In genomic region chr1:151760597-151761385, GRCh38 we compare ENCODE assay signal across 17 cellular contexts. TPM values are rescaled to one million over a fixed set of nuclear protein-coding genes. Genes with fewer than 3 reads are reported as not detected.
A peak's percentile ranks its signal among the peaks of the same experiment; 100 is the strongest.
DNase-seq lines count a peak whose midpoint lies in the region; ATAC-seq lines count a peak whose summit lies in the region.
"Had no signal": no experiment of that assay in that cellular context is flagged by ENCODE, and none has a peak within 500 bp of the region (broad histone marks: within the 10 kb centered on the region; RNA-seq: fewer than 3 reads in every experiment).

No MANE protein-coding gene starts in this region.

- ATAC-seq in T-cell (replicated peaks in 1 of 4), result no peak
- no peak for ATAC-seq in stimulated activated effector memory CD8-positive, alpha-beta T cell treated with anti-CD3 and anti-CD28 coated beads, Interleukin-12 subunit alpha, Interleukin-12 subunit beta, amount 100 ng/mL, for 72 hours
- ATAC-seq: effector memory CD8-positive, alpha-beta T cell; heart right ventricle; sciatic nerve had no signal

- no peak overlapping the region for H3K27ac ChIP-seq in substantia nigra (ENCODE audit: low read depth, low read length, poor library complexity, severe bottlenecking)
- H3K27ac ChIP-seq: adrenal gland, heart right ventricle, neutrophil had no signal

- peaks cover 46% of the 10 kb centered on the region for H3K4me1 Mint-ChIP-seq in activated naive CD4-positive, alpha-beta T cell treated with anti-CD3 and anti-CD28 coated beads, Interleukin-2, amount 10 ng/mL, durations not matched to agents 7 days and 5 days
- H3K4me1 Mint-ChIP-seq in T-cell, result peaks cover 19 to 28% (median 21%) of the 10 kb centered on the region in 3 donors
- H3K4me1 Mint-ChIP-seq in stimulated activated effector memory CD8-positive, alpha-beta T cell treated with anti-CD3 and anti-CD28 coated beads, Interleukin-12 subunit alpha, Interleukin-12 subunit beta, amount 100 ng/mL, for 72 hours, result peaks cover 43% of the 10 kb centered on the region

- H3K27ac Mint-ChIP-seq in activated naive CD4-positive, alpha-beta T cell treated with anti-CD3 and anti-CD28 coated beads, Interleukin-2, amount 10 ng/mL, durations not matched to agents 7 days and 5 days, result peak overlapping the region; percentile 33
- peak overlapping the region in 1 of 2 donors; percentile 39 for H3K27ac Mint-ChIP-seq in T-cell
- peak overlapping the region; percentile 48 for H3K27ac Mint-ChIP-seq in stimulated activated effector memory CD8-positive, alpha-beta T cell treated with anti-CD3 and anti-CD28 coated beads, Interleukin-12 subunit alpha, Interleukin-12 subunit beta, amount 100 ng/mL, for 72 hours

- POLR2A ChIA-PET in T-cell (lab: Charles Lee), result interaction anchor here (0.6 kb wide), 3 partner anchors 11 to 239 kb away, joined by 4 to 7 read pairs (median 5); no protein-coding TSS in a partner anchor

- no peaks in the 10 kb centered on the region for H3K27me3 Mint-ChIP-seq in activated naive CD4-positive, alpha-beta T cell treated with anti-CD3 and anti-CD28 coated beads, Interleukin-2, amount 10 ng/mL, durations not matched to agents 7 days and 5 days
- no peaks in the 10 kb centered on the region for H3K27me3 Mint-ChIP-seq in T-cell
- H3K27me3 Mint-ChIP-seq: effector memory CD8-positive, alpha-beta T cell had no signal

- no peaks in the 10 kb centered on the region for H3K9me3 Mint-ChIP-seq in activated naive CD4-positive, alpha-beta T cell treated with anti-CD3 and anti-CD28 coated beads, Interleukin-2, amount 10 ng/mL, durations not matched to agents 7 days and 5 days
- H3K9me3 Mint-ChIP-seq in T-cell, result no peaks in the 10 kb centered on the region
- no peaks in the 10 kb centered on the region for H3K9me3 Mint-ChIP-seq in stimulated activated effector memory CD8-positive, alpha-beta T cell treated with anti-CD3 and anti-CD28 coated beads, Interleukin-12 subunit alpha, Interleukin-12 subunit beta, amount 100 ng/mL, for 72 hours
- H3K9me3 Mint-ChIP-seq: effector memory CD8-positive, alpha-beta T cell had no signal

- peaks cover 37% of the 10 kb centered on the region for H3K36me3 Mint-ChIP-seq in activated naive CD4-positive, alpha-beta T cell treated with anti-CD3 and anti-CD28 coated beads, Interleukin-2, amount 10 ng/mL, durations not matched to agents 7 days and 5 days
- H3K36me3 Mint-ChIP-seq in T-cell, result peaks cover 36% of the 10 kb centered on the region
- H3K36me3 Mint-ChIP-seq in stimulated activated effector memory CD8-positive, alpha-beta T cell treated with anti-CD3 and anti-CD28 coated beads, Interleukin-12 subunit alpha, Interleukin-12 subunit beta, amount 100 ng/mL, for 72 hours, result peaks cover 70% of the 10 kb centered on the region

- CTCF ChIA-PET in activated naive CD4-positive, alpha-beta T cell treated with anti-CD3 and anti-CD28 coated beads, Interleukin-2, amount 10 ng/mL, durations not matched to agents 7 days and 5 days (lab: Charles Lee), result no interaction called here
- CTCF ChIA-PET in T-cell (lab: Charles Lee), result no interaction called here

- DNase-seq in activated naive CD4-positive, alpha-beta T cell treated with anti-CD3 and anti-CD28 coated beads, Interleukin-2, amount 10 ng/mL, durations not matched to agents 7 days and 5 days, result no peak
- DNase-seq in activated naive CD4-positive, alpha-beta T cell (lab: John Stamatoyannopoulos, UW), result no peak
- DNase-seq in T-cell (no peak), dermis blood vessel endothelial cell (peak; percentile 20), substantia nigra (lab: John Stamatoyannopoulos, UW) (no peak), SHP77 (lab: John Stamatoyannopoulos, UW) (no peak), occipital lobe (lab: John Stamatoyannopoulos, UW) (no peak)
- no peak for DNase-seq in stimulated activated effector memory CD8-positive, alpha-beta T cell treated with anti-CD3 and anti-CD28 coated beads, Interleukin-12 subunit alpha, Interleukin-12 subunit beta, amount 100 ng/mL, for 72 hours (ENCODE audit: low spot score in 2 of 2)
- DNase-seq: adrenal gland; effector memory CD8-positive, alpha-beta T cell; heart right ventricle; islet precursor cell; mesenchymal stem cell; NCI-H1436; RPMI8226 had no signal

- peak overlapping the region; percentile 15 for H3K4me3 Mint-ChIP-seq in activated naive CD4-positive, alpha-beta T cell treated with anti-CD3 and anti-CD28 coated beads, Interleukin-2, amount 10 ng/mL, durations not matched to agents 7 days and 5 days
- peak overlapping the region in 2 of 3 donors; percentile 28 to 31 for H3K4me3 Mint-ChIP-seq in T-cell
- no peak overlapping the region for H3K4me3 Mint-ChIP-seq in stimulated activated effector memory CD8-positive, alpha-beta T cell treated with anti-CD3 and anti-CD28 coated beads, Interleukin-12 subunit alpha, Interleukin-12 subunit beta, amount 100 ng/mL, for 72 hours
- H3K4me3 Mint-ChIP-seq: effector memory CD8-positive, alpha-beta T cell had no signal

RNA-seq across cellular contexts. Expression of gene MRPL9, which starts 2.5 kb away (rescaled TPM):
- total RNA-seq in T-cell (100 to 1,000 TPM in 2 of 5 donors, 10 to 100 TPM in 3; 72.0 to 131 (median 88.7) TPM), dermis blood vessel endothelial cell (92.7 and 97.3 TPM in 2 replicates), occipital lobe (44.6 TPM)

RNA-seq across cellular contexts. Expression of gene TDRKH, which starts 29.5 kb away (rescaled TPM):
- total RNA-seq in T-cell (10 to 100 TPM in 4 of 5 donors, 1 to 10 TPM in 1; 9.6 to 26.3 (median 22.1) TPM), dermis blood vessel endothelial cell (4.6 and 9.6 TPM in 2 replicates), occipital lobe (17.6 TPM)

RNA-seq across cellular contexts. Expression of gene RIIAD1, which starts 39.5 kb away (rescaled TPM):
- not detected for total RNA-seq in T-cell
- not detected in 2 replicates for total RNA-seq in dermis blood vessel endothelial cell
- total RNA-seq in occipital lobe, result 7.8 TPM

RNA-seq across cellular contexts. Expression of gene CELF3, which starts 44.2 kb away (rescaled TPM):
- total RNA-seq in T-cell (not detected), dermis blood vessel endothelial cell (not detected in 2 replicates), occipital lobe (31.4 TPM)
- total RNA-seq: heart right ventricle had no signal

RNA-seq across cellular contexts. Expression of gene LINGO4, which starts 44.4 kb away (rescaled TPM):
- total RNA-seq in T-cell, result under 1 TPM in 3 of 5 donors, not detected in 2; 0.25 to 0.40 (median 0.36) TPM
- total RNA-seq in dermis blood vessel endothelial cell, result not detected in 2 replicates
- not detected for total RNA-seq in occipital lobe
- total RNA-seq: sciatic nerve had no signal
